16 cellular contexts compared by ENCODE assay signal in the genomic region with DNA sequence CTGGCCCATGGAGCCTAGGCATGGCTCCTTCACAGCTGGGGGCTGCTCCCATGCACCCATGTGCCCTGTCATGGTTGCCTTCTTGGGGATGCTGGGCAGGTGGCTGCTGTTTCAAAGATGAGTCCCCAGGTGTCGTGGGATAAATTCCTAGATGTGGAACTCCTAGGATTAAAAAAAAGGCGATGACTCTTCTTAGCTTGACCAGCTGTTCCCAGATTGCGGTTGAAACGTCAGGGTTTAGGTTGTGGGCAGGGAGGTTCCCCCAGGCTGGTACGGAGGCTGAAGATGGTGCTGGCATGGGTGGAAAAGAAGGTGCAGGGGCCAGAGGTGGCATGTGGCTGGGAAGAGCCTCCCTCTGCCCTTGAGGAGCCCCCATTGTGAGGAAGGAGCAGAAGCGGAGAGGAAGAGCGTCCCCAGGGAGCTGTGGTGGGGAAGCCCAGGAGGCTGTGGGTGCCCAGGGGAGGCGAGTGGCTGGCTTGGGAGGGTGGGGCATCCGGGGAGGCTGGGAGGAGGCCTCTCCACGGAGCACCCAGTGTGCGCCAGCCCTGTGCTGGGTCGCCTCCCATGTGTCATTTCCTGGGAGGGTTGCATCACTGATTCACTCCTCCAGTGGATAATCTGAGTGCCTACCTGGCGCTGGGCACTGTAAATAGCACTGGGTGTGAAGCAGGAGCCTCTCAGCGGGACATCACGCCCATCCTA. TPM values are rescaled to one million over a fixed set of nuclear protein-coding genes. Genes with fewer than 3 reads are reported as not detected.
DNase-seq lines count a peak whose midpoint lies in the region; ATAC-seq, FAIRE-seq and TF ChIP-seq lines count a peak whose summit lies in the region.
"Had no signal": no experiment of that assay in that cellular context is flagged by ENCODE, and none has a peak within 500 bp of the region (broad histone marks: within the 10 kb centered on the region; RNA-seq: fewer than 3 reads in every experiment).

No MANE protein-coding gene starts in this region.

- TF ChIP-seq EP300 in H1 (IDR thresholded peaks at IDR 0.05; ENCODE audit: borderline replicate concordance in 1 of 2, low read depth in 2 of 2, low read length in 2 of 2) = no peak

- no peak overlapping the region for H4K91ac ChIP-seq in H1 (replicated peaks; ENCODE audit: insufficient read length, low read length)

- H2AK5ac ChIP-seq in H1 (ENCODE audit: low read depth, low read length) = no peak overlapping the region

- H3K27me3 ChIP-seq in H1 (replicated peaks in 1 of 4; ENCODE audit: control insufficient read depth in 3 of 4, extremely low read depth in 1 of 4, insufficient read depth in 3 of 4, low read length in 3 of 4) = peaks cover 0 to 7% (median 1%) of the 10 kb centered on the region in 4 experiments; a peak in 3 of 7 replicates
- H3K27me3 ChIP-seq in CD8-positive, alpha-beta T cell (ENCODE audit: insufficient read depth, low read length) = no peaks in the 10 kb centered on the region

- POLR2A ChIA-PET in H1 (lab: Charles Lee; ENCODE audit: partially characterized antibody) = interaction anchor here (1.5 kb wide), 1 partner anchor 9 kb away, joined by 3 read pairs; no protein-coding TSS in a partner anchor
- POLR2A ChIA-PET in T-cell (lab: Charles Lee) = no interaction called here
- POLR2A ChIA-PET in CD8-positive, alpha-beta T cell (lab: Charles Lee) = no interaction called here

- no peaks in the 10 kb centered on the region for H3K23me2 ChIP-seq in H1 (ENCODE audit: low read depth, low read length)

- CTCF ChIA-PET in H1 (lab: Charles Lee; ENCODE audit: partially characterized antibody) (interaction anchor here (1.1 kb wide), 1 partner anchor 10 kb away, joined by 3 read pairs; no protein-coding TSS in a partner anchor), T-cell (lab: Charles Lee) (no interaction called here)
- CTCF ChIA-PET in CD8-positive, alpha-beta T cell (lab: Charles Lee) = interaction anchor here (0.8 kb wide), 1 partner anchor 143 kb away, joined by 3 read pairs; no protein-coding TSS in a partner anchor

- H3K9me3 ChIP-seq in H1 (ENCODE audit: insufficient read depth in 2 of 2, low read depth in 1 of 2, low read length in 1 of 2) = no peaks in the 10 kb centered on the region
- no peaks in the 10 kb centered on the region for H3K9me3 ChIP-seq in CD8-positive, alpha-beta T cell (ENCODE audit: low read length)
- H3K9me3 ChIP-seq: upper lobe of right lung had no signal

- H3K4me1 Mint-ChIP-seq in stimulated activated naive CD8-positive, alpha-beta T cell treated with anti-CD3 and anti-CD28 coated beads, Interleukin-15, amount 100 ng/mL, for 72 hours = no peaks in the 10 kb centered on the region
- H3K4me1 Mint-ChIP-seq in T-cell = peaks cover 0 to 3% (median 0%) of the 10 kb centered on the region in 3 donors
- H3K4me1 Mint-ChIP-seq in CD8-positive, alpha-beta T cell (ENCODE audit: low read depth) = no peaks in the 10 kb centered on the region

- WGBS in H1 (ENCODE audit: extremely low coverage in 1 of 2, insufficient coverage in 1 of 2, insufficient read length in 1 of 2, insufficient replicate concordance in 2 of 2, low coverage in 1 of 2, low lambda C conversion rate in 2 of 2, missing lambda C conversion rate in 1 of 2), 2 experiments = 87% methylated on average over 13 of the region's 15 CpGs; no CpG with 5 or more reads in 1 of the 2 experiments

- H3K56ac ChIP-seq in H1 (replicated peaks; ENCODE audit: insufficient read length, low read depth, low read length) = no peak overlapping the region

- DNase-seq in stimulated activated naive CD8-positive, alpha-beta T cell treated with anti-CD3 and anti-CD28 coated beads, Interleukin-15, Interleukin-2, amounts not matched to agents 100 U/mL and 50 U/mL, for 24 hours = no peak
- DNase-seq in stimulated activated naive CD8-positive, alpha-beta T cell treated with anti-CD3 and anti-CD28 coated beads, Interleukin-15, amount 100 ng/mL, for 72 hours = no peak
- DNase-seq in NCI-H460 (ENCODE audit: extremely low read depth, low read depth) = peak; percentile 47
- no peak for DNase-seq in H1 (ENCODE audit: low read depth in 1 of 2, low spot score in 2 of 2)
- DNase-seq in GDM1 (lab: John Stamatoyannopoulos, UW) = no peak
- no peak for DNase-seq in T-cell
- DNase-seq in CD8-positive, alpha-beta T cell = no peak
- DNase-seq: foreskin melanocyte, immature natural killer cell, NCI-H1417, NCI-H446, nucleus accumbens, OCI-M1, upper lobe of right lung had no signal

- peak overlapping the region in 1 of 2 donors; percentile 57 for H3K27ac Mint-ChIP-seq in stimulated activated naive CD8-positive, alpha-beta T cell treated with anti-CD3 and anti-CD28 coated beads, Interleukin-15, amount 100 ng/mL, for 72 hours
- no peak overlapping the region for H3K27ac Mint-ChIP-seq in T-cell
- H3K27ac Mint-ChIP-seq in CD8-positive, alpha-beta T cell = no peak overlapping the region
- H3K27ac Mint-ChIP-seq: immature natural killer cell, WTC11 had no signal

- H3K9me3 Mint-ChIP-seq in stimulated activated naive CD8-positive, alpha-beta T cell treated with anti-CD3 and anti-CD28 coated beads, Interleukin-15, amount 100 ng/mL, for 72 hours = no peaks in the 10 kb centered on the region
- H3K9me3 Mint-ChIP-seq in T-cell = no peaks in the 10 kb centered on the region
- H3K9me3 Mint-ChIP-seq in CD8-positive, alpha-beta T cell = no peaks in the 10 kb centered on the region
- H3K9me3 Mint-ChIP-seq: immature natural killer cell, WTC11 had no signal

- no peak overlapping the region for H3K23ac ChIP-seq in H1 (ENCODE audit: insufficient read length)

- peaks cover 0 to 3% of the 10 kb centered on the region in 2 experiments for H4K20me1 ChIP-seq in H1 (replicated peaks in 1 of 2; ENCODE audit: control insufficient read depth in 1 of 2, insufficient read depth in 2 of 2, low read length in 2 of 2)

- H3K79me1 ChIP-seq in H1 (ENCODE audit: low read depth, low read length) = no peaks in the 10 kb centered on the region

- peaks cover 0 to 15% (median 8%) of the 10 kb centered on the region in 4 experiments; a peak in 6 of 7 replicates for H3K4me1 ChIP-seq in H1 (replicated peaks in 1 of 4; ENCODE audit: control insufficient read depth in 3 of 4, insufficient read depth in 4 of 4, low read length in 3 of 4)
- H3K4me1 ChIP-seq in CD8-positive, alpha-beta T cell (ENCODE audit: insufficient read depth, low read length) = no peaks in the 10 kb centered on the region
- H3K4me1 ChIP-seq: upper lobe of right lung had no signal

- intact Hi-C loops in CD8-positive, alpha-beta T cell (cut with DNase I, micrococcal nuclease) = no loop called here

- no peak overlapping the region for H3K14ac ChIP-seq in H1 (ENCODE audit: insufficient read length)

- H3K9ac ChIP-seq in H1 (replicated peaks in 1 of 4; ENCODE audit: extremely low read depth in 1 of 4, low read depth in 3 of 4, low read length in 3 of 4) = no peak overlapping the region

- H2BK20ac ChIP-seq in H1 (ENCODE audit: low read length) = no peak overlapping the region

- no peak overlapping the region for H3K4ac ChIP-seq in H1 (replicated peaks; ENCODE audit: insufficient read length, low read depth, low read length)

- H4K5ac ChIP-seq in H1 (ENCODE audit: insufficient read length, low read depth, low read length) = no peak overlapping the region

- peak; percentile 28 for ATAC-seq in stimulated activated naive CD8-positive, alpha-beta T cell treated with anti-CD3 and anti-CD28 coated beads, Interleukin-15, Interleukin-2, amounts not matched to agents 100 U/mL and 50 U/mL, for 24 hours
- no peak for ATAC-seq in stimulated activated naive CD8-positive, alpha-beta T cell treated with anti-CD3 and anti-CD28 coated beads, Interleukin-15, amount 100 ng/mL, for 72 hours
- ATAC-seq in GM18858 (IDR thresholded peaks at IDR 0.05; ENCODE audit: unreplicated experiment) = no peak
- no peak for ATAC-seq in T-cell (replicated peaks in 1 of 4)
- no peak for ATAC-seq in CD8-positive, alpha-beta T cell
- ATAC-seq: upper lobe of right lung, WTC11 had no signal

- H3K36me3 ChIP-seq in H1 (ENCODE audit: control insufficient read depth in 2 of 4, insufficient read depth in 4 of 4, low read length in 3 of 4) = no peaks in the 10 kb centered on the region
- H3K36me3 ChIP-seq in CD8-positive, alpha-beta T cell (ENCODE audit: insufficient read depth, low read length) = no peaks in the 10 kb centered on the region
- H3K36me3 ChIP-seq: upper lobe of right lung had no signal

- H2AFZ ChIP-seq in H1 (ENCODE audit: low read length) = no peak overlapping the region

- no peak overlapping the region for H3K4me2 ChIP-seq in H1 (ENCODE audit: insufficient read depth in 1 of 2, low read depth in 2 of 2, low read length in 2 of 2)

- no peak overlapping the region for H3K18ac ChIP-seq in H1 (ENCODE audit: extremely low read depth, low read length)

- no peak overlapping the region for H3K4me3 ChIP-seq in H1 (ENCODE audit: extremely low read depth in 1 of 4, insufficient read depth in 2 of 4, low read depth in 3 of 4, low read length in 4 of 4)
- H3K4me3 ChIP-seq in CD8-positive, alpha-beta T cell (ENCODE audit: low read depth, low read length) = no peak overlapping the region
- H3K4me3 ChIP-seq: upper lobe of right lung had no signal

- H2BK5ac ChIP-seq in H1 (ENCODE audit: low read depth, low read length) = no peak overlapping the region

- TF ChIP-seq CTCF in H1 (IDR thresholded peaks at IDR 0.05; ENCODE audit: control extremely low read depth in 1 of 3, insufficient read depth in 1 of 3, low read depth in 1 of 3, low read length in 3 of 3) = no peak
- TF ChIP-seq CTCF in CD8-positive, alpha-beta T cell (IDR thresholded peaks at IDR 0.05) = no peak

- 0 out of 2 replicates have a peak overlapping the region, but pooled peaks have one; percentile 46 for H2BK15ac ChIP-seq in H1 (ENCODE audit: low read length)

- no peaks in the 10 kb centered on the region for H3K36me3 Mint-ChIP-seq in T-cell
- no peaks in the 10 kb centered on the region for H3K36me3 Mint-ChIP-seq in CD8-positive, alpha-beta T cell
- H3K36me3 Mint-ChIP-seq: immature natural killer cell, WTC11 had no signal

- H2BK120ac ChIP-seq in H1 (replicated peaks; ENCODE audit: low read depth, low read length) = no peak overlapping the region

- no peak overlapping the region for H3K4me3 Mint-ChIP-seq in stimulated activated naive CD8-positive, alpha-beta T cell treated with anti-CD3 and anti-CD28 coated beads, Interleukin-15, amount 100 ng/mL, for 72 hours
- H3K4me3 Mint-ChIP-seq in T-cell = no peak overlapping the region
- no peak overlapping the region for H3K4me3 Mint-ChIP-seq in CD8-positive, alpha-beta T cell
- H3K4me3 Mint-ChIP-seq: immature natural killer cell, WTC11 had no signal

- no peak overlapping the region for H3K27ac ChIP-seq in H1 (ENCODE audit: low read depth, low read length)
- no peak overlapping the region for H3K27ac ChIP-seq in CD8-positive, alpha-beta T cell (ENCODE audit: low read depth, low read length)
- H3K27ac ChIP-seq: upper lobe of right lung had no signal

- H3K27me3 Mint-ChIP-seq in stimulated activated naive CD8-positive, alpha-beta T cell treated with anti-CD3 and anti-CD28 coated beads, Interleukin-15, amount 100 ng/mL, for 72 hours = peaks cover 16% of the 10 kb centered on the region
- peaks cover 0 to 9% of the 10 kb centered on the region in 2 donors for H3K27me3 Mint-ChIP-seq in T-cell
- H3K27me3 Mint-ChIP-seq in CD8-positive, alpha-beta T cell (ENCODE audit: low read depth) = peaks cover 7% of the 10 kb centered on the region

- H3K79me2 ChIP-seq in H1 (ENCODE audit: control insufficient read depth in 1 of 2, insufficient read depth in 2 of 2, low read length in 2 of 2) = no peaks in the 10 kb centered on the region

- H2BK12ac ChIP-seq in H1 (ENCODE audit: low read depth, low read length) = no peak overlapping the region

- H4K8ac ChIP-seq in H1 (ENCODE audit: extremely low read depth, insufficient read depth, low read length) = no peak overlapping the region

- no peak for FAIRE-seq in H1 (lab: Jason Lieb, UNC)

- no peak for TF ChIP-seq RAD21 in H1 (IDR thresholded peaks at IDR 0.05 in 1 of 2, conservative IDR thresholded peaks at IDR 0.05 in 1 of 2; ENCODE audit: low read depth in 2 of 2, low read length in 2 of 2)

- TF ChIP-seq POLR2A in H1 (IDR thresholded peaks at IDR 0.05; ENCODE audit: control extremely low read depth in 1 of 2, low read depth in 2 of 2, low read length in 2 of 2) = no peak

RNA-seq across cellular contexts. Expression of a gene that starts 7.5 kb away (rescaled TPM):
- 3.2 and 4.3 TPM in 2 replicates for total RNA-seq in NCI-H460 (2014; rRNA removed; shearing (Covaris generic))
- polyA plus RNA-seq in NCI-H460 (2014; cell fraction: nucleus; rRNA removed) = 3.8 and 5.8 TPM in 2 replicates
- total RNA-seq in H1 (2021; fragmentation: NEBNext Ultra II Directional; extraction: Animal tissue kit (Norgen Biotek cat#: 25700)) = 1.3 and 1.5 TPM in 2 replicates
- polyA plus RNA-seq in H1 (2011; rRNA removed) = 1.2 and 1.7 TPM in 2 replicates
- 1.0 TPM for polyA plus RNA-seq in H1 (2011; cell fraction: cytosol; rRNA removed)
- 1.5 TPM for polyA plus RNA-seq in H1 (2011; cell fraction: nucleus; rRNA removed)
- 0.59 to 0.94 TPM (median 0.86 TPM) in 4 replicates for polyA plus RNA-seq in H1 (2012, experiment 1 of 2)
- polyA plus RNA-seq in H1 (2012, experiment 2 of 2) = 0.79 TPM
- 0.49 TPM for polyA plus RNA-seq in H1 (2013, experiment 1 of 2)
- 0.39 TPM for polyA plus RNA-seq in H1 (2013, experiment 2 of 2)
- polyA minus RNA-seq in H1 (2011; rRNA and poly(A)+ RNA removed) = 1.3 and 1.7 TPM in 2 replicates
- polyA minus RNA-seq in H1 (2011; cell fraction: cytosol; rRNA and poly(A)+ RNA removed) = 1.2 TPM
- polyA minus RNA-seq in H1 (2011; cell fraction: nucleus; rRNA and poly(A)+ RNA removed) = 2.4 TPM
- under 1 TPM; 0.03 to 0.23 (median 0.10) TPM for total RNA-seq in T-cell
- under 1 TPM; 0.08 to 0.31 TPM for total RNA-seq in CD8-positive, alpha-beta T cell
- polyA plus RNA-seq: immature natural killer cell had no signal

Comparison
In these comparisons a context has a peak if more than half of its experiments do, and no peak if none do; other contexts are left out.
1. CTCF ChIA-PET loops: an anchor here in H1 (1.1 kb wide) and CD8-positive, alpha-beta T cell (0.8 kb wide); none called in T-cell.